Comparison of ENCODE assay signal across 8 cellular contexts in genomic region chr3:57555316-57555715, GRCh38. TPM values are rescaled to one million over a fixed set of nuclear protein-coding genes. Genes with fewer than 3 reads are reported as not detected.
DNase-seq lines count a peak whose midpoint lies in the region; ATAC-seq and TF ChIP-seq lines count a peak whose summit lies in the region.

No MANE protein-coding gene starts in this region.

- H3K27ac Mint-ChIP-seq in Caco-2 (ENCODE audit: unreplicated experiment): peak overlapping the region; percentile 89
- H3K27ac Mint-ChIP-seq in natural killer cell treated with Interleukin-12 subunit alpha and Interleukin-12 subunit beta and Interleukin-15 and Interleukin-18, amount 100 ng/mL, for 72 hours: peak overlapping the region; percentile 96 to 97

- CTCF ChIA-PET in Caco-2 (lab: Charles Lee): interaction anchor here (0.9 to 2.9 kb wide), 4 partner anchors 17 to 224 kb away, joined by 3 to 16 read pairs (median 4); partner anchors contain the start of gene ARF4

- no peaks in the 10 kb centered on the region for H3K4me1 Mint-ChIP-seq in Caco-2 (ENCODE audit: low read depth, unreplicated experiment)
- H3K4me1 Mint-ChIP-seq in natural killer cell treated with Interleukin-12 subunit alpha and Interleukin-12 subunit beta and Interleukin-15 and Interleukin-18, amount 100 ng/mL, for 72 hours (ENCODE audit: low read depth in 2 of 2): peaks cover 26 to 37% of the 10 kb centered on the region in 2 donors

- H3K27ac ChIP-seq in effector memory CD4-positive, alpha-beta T cell (ENCODE audit: insufficient read depth, low read length, poor library complexity, severe bottlenecking): peak overlapping the region; percentile 91

- H3K9me3 Mint-ChIP-seq in Caco-2 (ENCODE audit: unreplicated experiment): no peaks in the 10 kb centered on the region
- no peaks in the 10 kb centered on the region for H3K9me3 Mint-ChIP-seq in natural killer cell treated with Interleukin-12 subunit alpha and Interleukin-12 subunit beta and Interleukin-15 and Interleukin-18, amount 100 ng/mL, for 72 hours

- no peaks in the 10 kb centered on the region for H3K27me3 Mint-ChIP-seq in Caco-2 (ENCODE audit: insufficient read depth, unreplicated experiment)
- H3K27me3 Mint-ChIP-seq in natural killer cell treated with Interleukin-12 subunit alpha and Interleukin-12 subunit beta and Interleukin-15 and Interleukin-18, amount 100 ng/mL, for 72 hours: no peaks in the 10 kb centered on the region

- H3K36me3 Mint-ChIP-seq in Caco-2 (ENCODE audit: insufficient read depth, unreplicated experiment): peaks cover 32% of the 10 kb centered on the region
- H3K36me3 Mint-ChIP-seq in natural killer cell treated with Interleukin-12 subunit alpha and Interleukin-12 subunit beta and Interleukin-15 and Interleukin-18, amount 100 ng/mL, for 72 hours: peaks cover 12% of the 10 kb centered on the region

- H3K4me3 Mint-ChIP-seq in Caco-2 (ENCODE audit: unreplicated experiment): peak overlapping the region; percentile 66
- H3K4me3 Mint-ChIP-seq in natural killer cell treated with Interleukin-12 subunit alpha and Interleukin-12 subunit beta and Interleukin-15 and Interleukin-18, amount 100 ng/mL, for 72 hours: peak overlapping the region; percentile 88

- H3K36me3 ChIP-seq in Caco-2 (ENCODE audit: control insufficient read depth, insufficient read depth, low read length): no peaks in the 10 kb centered on the region
- peaks cover 7% of the 10 kb centered on the region for H3K36me3 ChIP-seq in effector memory CD4-positive, alpha-beta T cell (ENCODE audit: control insufficient read depth, insufficient read depth, low read length)

- DNase-seq in Caco-2 (peak in 1 of 2 experiments; percentile 24), NCI-H146 treated with DMSO at 0.1 percent for 48 hours (lab: John Stamatoyannopoulos, UW; ENCODE audit: unreplicated experiment) (peak; percentile 8), RPMI8226 (no peak), NK-92 (lab: John Stamatoyannopoulos, UW; ENCODE audit: unreplicated experiment) (no peak)
- DNase-seq in effector memory CD4-positive, alpha-beta T cell: no peak
- no peak for DNase-seq in natural killer cell treated with Interleukin-12 subunit alpha and Interleukin-12 subunit beta and Interleukin-15 and Interleukin-18, amount 100 ng/mL, for 72 hours (ENCODE audit: low spot score)

- no peaks in the 10 kb centered on the region for H3K9me3 ChIP-seq in Caco-2
- no peaks in the 10 kb centered on the region for H3K9me3 ChIP-seq in effector memory CD4-positive, alpha-beta T cell (ENCODE audit: control insufficient read depth, low read length)

- POLR2A ChIA-PET in Caco-2 (lab: Charles Lee): interaction anchor here (0.5 to 3.0 kb wide), 6 partner anchors 11 to 201 kb away, joined by 3 to 11 read pairs (median 4); partner anchors contain the start of genes ARF4 and DNAH12

- TF ChIP-seq CTCF in Caco-2 (IDR thresholded peaks at IDR 0.05; ENCODE audit: insufficient read depth in 1 of 2, low read depth in 1 of 2, low read length in 1 of 2, severe bottlenecking in 1 of 2, unreplicated experiment in 1 of 2): no peak

- H3K4me1 ChIP-seq in Caco-2: peaks cover 4% of the 10 kb centered on the region; the same call in 1 of the 2 replicates
- H3K4me1 ChIP-seq in effector memory CD4-positive, alpha-beta T cell (ENCODE audit: control insufficient read depth, insufficient read depth, low read length, poor library complexity, severe bottlenecking): peaks cover 25% of the 10 kb centered on the region

- BruUV-seq in Caco-2 (replicated peaks; lab: Mats Ljungman, UMichigan): TSS peak; percentile 96

- ATAC-seq in natural killer cell treated with Interleukin-12 subunit alpha and Interleukin-12 subunit beta and Interleukin-15 and Interleukin-18, amount 100 ng/mL, for 72 hours: no peak
- ATAC-seq in HG02759 (IDR thresholded peaks at IDR 0.05; ENCODE audit: unreplicated experiment): no peak
- ATAC-seq in HG03521 (IDR thresholded peaks at IDR 0.05; ENCODE audit: unreplicated experiment): no peak

- H3K27me3 ChIP-seq in Caco-2 (replicated peaks; ENCODE audit: control insufficient read depth, insufficient read depth, low read length): no peaks in the 10 kb centered on the region
- no peaks in the 10 kb centered on the region for H3K27me3 ChIP-seq in effector memory CD4-positive, alpha-beta T cell (replicated peaks; ENCODE audit: control insufficient read depth, insufficient read depth, low read length, poor library complexity, severe bottlenecking)

- intact Hi-C loops in Caco-2 (cut with micrococcal nuclease; ENCODE audit: unreplicated experiment): loop anchor here (5.0 kb wide), 1 partner anchor 103 kb away; no protein-coding TSS in a partner anchor

- H3K4me3 ChIP-seq in Caco-2 (ENCODE audit: low read depth, low read length): peak overlapping the region; percentile 71
- peak overlapping the region; percentile 73 for H3K4me3 ChIP-seq in effector memory CD4-positive, alpha-beta T cell (ENCODE audit: insufficient read depth, low read depth, low read length, poor library complexity, severe bottlenecking)

RNA-seq across cellular contexts. Expression of gene PDE12, which starts 0.8 kb away (rescaled TPM):
- 22.1 and 23.2 TPM in 2 replicates for total RNA-seq in Caco-2 (2022)
- total RNA-seq in natural killer cell treated with Interleukin-12 subunit alpha and Interleukin-12 subunit beta and Interleukin-15 and Interleukin-18, amount 100 ng/mL, for 72 hours: 10 to 100 TPM; 29.5 to 30.0 TPM

RNA-seq across cellular contexts. Expression of gene DNAH12, which starts 11.2 kb away (rescaled TPM):
- total RNA-seq in Caco-2 (2022): 0.45 and 1.5 TPM in 2 replicates
- total RNA-seq in natural killer cell treated with Interleukin-12 subunit alpha and Interleukin-12 subunit beta and Interleukin-15 and Interleukin-18, amount 100 ng/mL, for 72 hours: under 1 TPM; 0.05 to 0.33 TPM

RNA-seq across cellular contexts. Expression of gene ARF4, which starts 41.8 kb away (rescaled TPM):
- 194 and 204 TPM in 2 replicates for total RNA-seq in Caco-2 (2022)
- 100 to 1,000 TPM in 1 of 2 donors, 10 to 100 TPM in 1; 92.7 to 112 TPM for total RNA-seq in natural killer cell treated with Interleukin-12 subunit alpha and Interleukin-12 subunit beta and Interleukin-15 and Interleukin-18, amount 100 ng/mL, for 72 hours
